Comparison of ENCODE assay signal across 11 cellular contexts in the genomic region with DNA sequence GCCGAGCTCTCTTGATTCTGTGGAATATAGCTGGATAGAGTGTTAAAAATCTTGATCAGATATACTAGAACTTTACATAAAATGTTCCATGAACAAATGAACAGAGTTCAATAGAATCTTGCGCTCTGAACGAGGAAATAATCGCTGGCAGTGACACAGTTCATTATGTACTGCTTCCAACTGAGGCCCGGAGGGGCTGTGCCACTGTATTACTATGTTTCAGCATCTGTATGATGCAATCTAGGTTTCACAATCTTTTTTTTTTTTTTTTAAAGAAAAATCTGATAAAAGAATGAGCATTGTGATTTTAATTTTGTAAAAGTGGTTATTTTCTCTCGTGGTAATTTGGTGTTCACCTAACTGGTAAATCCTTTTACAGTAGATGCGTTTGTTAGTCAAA.
DNase-seq lines count a peak whose midpoint lies in the region; ATAC-seq and TF ChIP-seq lines count a peak whose summit lies in the region.
"Had no signal": no experiment of that assay in that cellular context is flagged by ENCODE, and none has a peak within 500 bp of the region (broad histone marks: within the 10 kb centered on the region; RNA-seq: fewer than 3 reads in every experiment).

No MANE protein-coding gene starts in this region.

- no peak overlapping the region for H3K4me3 Mint-ChIP-seq in brain
- H3K4me3 Mint-ChIP-seq in activated CD4-positive, alpha-beta T cell treated with anti-CD3 and anti-CD28 coated beads, Interleukin-2, amount 10 ng/mL, durations not matched to agents 7 days and 5 days: no peak overlapping the region

- no peaks in the 10 kb centered on the region for H3K27me3 ChIP-seq in aorta (ENCODE audit: control insufficient read depth in 1 of 2, insufficient read depth in 2 of 2, low read length in 1 of 2)
- H3K27me3 ChIP-seq: cardiac muscle cell had no signal

- DNase-seq in SIG-M5 treated with dmso at 0.1 percent for 504 hours (lab: John Stamatoyannopoulos, UW; ENCODE audit: unreplicated experiment) (peak; percentile 4), SIG-M5 (lab: John Stamatoyannopoulos, UW) (no peak), iris pigment epithelial cell (ENCODE audit: low read depth) (peak; percentile 77), aorta (no peak)
- DNase-seq in activated T-cell treated with anti-CD3 and anti-CD28 coated beads, Interleukin-2, amount 50 U/mL, for 1 hour: no peak
- no peak for DNase-seq in activated CD4-positive, alpha-beta T cell treated with anti-CD3 and anti-CD28 coated beads, Interleukin-2, amount 10 ng/mL, durations not matched to agents 7 days and 5 days
- DNase-seq: DMS153, nucleus accumbens had no signal

- peaks cover 15% of the 10 kb centered on the region for H3K4me1 Mint-ChIP-seq in brain
- no peaks in the 10 kb centered on the region for H3K4me1 Mint-ChIP-seq in activated CD4-positive, alpha-beta T cell treated with anti-CD3 and anti-CD28 coated beads, Interleukin-2, amount 10 ng/mL, durations not matched to agents 7 days and 5 days

- no peaks in the 10 kb centered on the region for H3K4me1 ChIP-seq in aorta (ENCODE audit: control insufficient read depth in 1 of 2, insufficient read depth in 2 of 2, low read length in 2 of 2)

- H3K36me3 Mint-ChIP-seq in brain: peaks cover 70% of the 10 kb centered on the region
- H3K36me3 Mint-ChIP-seq in activated CD4-positive, alpha-beta T cell treated with anti-CD3 and anti-CD28 coated beads, Interleukin-2, amount 10 ng/mL, durations not matched to agents 7 days and 5 days (ENCODE audit: low read depth): no peaks in the 10 kb centered on the region

- peak; percentile 78 for ATAC-seq in aorta (ENCODE audit: low FRiP score)
- ATAC-seq in GM21737 (IDR thresholded peaks at IDR 0.05; ENCODE audit: unreplicated experiment): no peak

- no peak overlapping the region for H3K4me3 ChIP-seq in aorta (ENCODE audit: low read length in 2 of 2)
- H3K4me3 ChIP-seq: cardiac muscle cell had no signal

- H3K36me3 ChIP-seq in aorta (ENCODE audit: control insufficient read depth in 1 of 2, insufficient read depth in 2 of 2, low read length in 1 of 2): peaks cover 17% of the 10 kb centered on the region in 2 donors

- peak overlapping the region in 3 of 5 experiments; percentile 8 to 80 (median 58) for H3K27ac Mint-ChIP-seq in brain
- H3K27ac Mint-ChIP-seq in activated CD4-positive, alpha-beta T cell treated with anti-CD3 and anti-CD28 coated beads, Interleukin-2, amount 10 ng/mL, durations not matched to agents 7 days and 5 days: no peak overlapping the region

- no peaks in the 10 kb centered on the region for H3K9me3 ChIP-seq in aorta (ENCODE audit: control insufficient read depth, low read length)

- CTCF ChIA-PET in activated CD4-positive, alpha-beta T cell treated with anti-CD3 and anti-CD28 coated beads, Interleukin-2, amount 10 ng/mL, durations not matched to agents 7 days and 5 days (lab: Charles Lee): no interaction called here

- no peak overlapping the region for H3K27ac ChIP-seq in aorta (ENCODE audit: low read depth in 1 of 2, low read length in 2 of 2)
- H3K27ac ChIP-seq: cardiac muscle cell had no signal

- H3K27me3 Mint-ChIP-seq in brain: no peaks in the 10 kb centered on the region
- peaks cover 7% of the 10 kb centered on the region for H3K27me3 Mint-ChIP-seq in activated CD4-positive, alpha-beta T cell treated with anti-CD3 and anti-CD28 coated beads, Interleukin-2, amount 10 ng/mL, durations not matched to agents 7 days and 5 days

- POLR2A ChIA-PET in activated CD4-positive, alpha-beta T cell treated with anti-CD3 and anti-CD28 coated beads, Interleukin-2, amount 10 ng/mL, durations not matched to agents 7 days and 5 days (lab: Charles Lee): no interaction called here

- 61 to 70% methylated on average over 7 of the region's 7 CpGs for WGBS in aorta, 2 donors

- no peaks in the 10 kb centered on the region for H3K9me3 Mint-ChIP-seq in brain
- no peaks in the 10 kb centered on the region for H3K9me3 Mint-ChIP-seq in activated CD4-positive, alpha-beta T cell treated with anti-CD3 and anti-CD28 coated beads, Interleukin-2, amount 10 ng/mL, durations not matched to agents 7 days and 5 days

- no peak for TF ChIP-seq CTCF in brain (conservative IDR thresholded peaks at IDR 0.05)

- intact Hi-C loops in aorta (cut with DNase I): no loop called here

Comparison
In these comparisons a context has a peak if more than half of its experiments do, and no peak if none do; other contexts are left out.
1. DNase-seq: peak in SIG-M5 treated with dmso at 0.1 percent for 504 hours (single experiment) and iris pigment epithelial cell (single experiment); none in SIG-M5 (single experiment), aorta (0 of 2), activated T-cell treated with anti-CD3 and anti-CD28 coated beads, Interleukin-2, amount 50 U/mL, for 1 hour (single experiment) and activated CD4-positive, alpha-beta T cell treated with anti-CD3 and anti-CD28 coated beads, Interleukin-2, amount 10 ng/mL, durations not matched to agents 7 days and 5 days (single experiment).